Comparison of ENCODE assay signal across 1 cellular context in genomic region chr11:75142714-75143419, GRCh38.
TF ChIP-seq lines count a peak whose summit lies in the region.

No MANE protein-coding gene starts in this region.

TF ChIP-seq in K562, 482 proteins besides CTCF, POLR2A, EP300 and RAD21 (continued from another document):
- peak in 1 of 3 experiments; percentile 89; a peak in 3 of 6 replicates for TF ChIP-seq ZBTB11 (CRISPR knock-in tag; IDR thresholded peaks at IDR 0.05)
